ENCODE assay signal across 8 cellular contexts in the genomic region with DNA sequence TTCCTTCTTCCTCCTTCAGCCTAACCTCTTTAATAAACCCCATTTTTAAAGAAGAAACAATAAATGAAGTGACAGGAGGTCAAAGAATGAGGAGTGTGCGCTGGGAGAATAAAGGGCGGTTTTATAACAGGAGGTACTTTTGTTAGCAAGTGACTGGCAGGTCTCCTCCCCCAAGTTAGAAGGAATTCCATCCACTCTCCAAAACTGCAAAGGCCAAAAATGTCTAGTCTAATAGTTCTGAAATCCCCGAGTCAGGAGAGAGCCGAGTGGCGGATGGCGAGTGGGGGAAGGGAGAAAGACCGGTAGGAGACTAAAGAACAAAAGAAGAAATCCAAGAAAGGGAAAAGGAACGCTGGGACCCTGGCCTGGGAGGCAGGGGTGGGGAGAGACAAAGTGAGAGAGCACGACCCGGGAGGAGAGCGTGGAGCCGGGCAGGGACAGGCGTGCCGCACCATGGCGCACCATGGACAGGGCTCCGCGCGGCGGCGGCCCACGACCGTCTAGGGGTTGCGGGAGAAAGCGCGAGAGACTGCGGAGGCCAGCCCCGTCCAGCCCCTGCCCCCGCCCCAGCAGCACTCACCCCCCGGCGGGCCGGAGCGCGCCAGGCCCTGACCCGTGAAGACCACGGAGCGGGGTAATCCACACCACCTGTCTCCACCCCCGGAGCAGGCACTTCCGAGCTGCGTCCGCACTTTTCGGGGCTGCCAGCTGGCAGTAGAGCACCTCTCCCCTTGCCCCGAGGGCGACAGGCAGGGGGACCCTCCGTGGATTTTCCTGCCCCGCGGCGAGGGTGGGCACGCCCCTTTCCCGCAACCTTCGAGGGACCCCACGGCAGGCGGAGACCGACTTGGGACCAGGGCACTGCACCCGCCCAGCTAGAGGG. TPM values are rescaled to one million over a fixed set of nuclear protein-coding genes. Genes with fewer than 3 reads are reported as not detected.
DNase-seq lines count a peak whose midpoint lies in the region; ATAC-seq and TF ChIP-seq lines count a peak whose summit lies in the region.

No MANE protein-coding gene starts in this region.

- intact Hi-C loops in left ventricle myocardium superior (cut with micrococcal nuclease), result no loop called here

- no peaks in the 10 kb centered on the region for H3K9me3 ChIP-seq in WERI-Rb-1 (ENCODE audit: severe bottlenecking)

- no peaks in the 10 kb centered on the region for H3K27me3 ChIP-seq in WERI-Rb-1 (ENCODE audit: insufficient read depth, low read depth, severe bottlenecking)

- no peak for DNase-seq in T-helper 1 cell
- DNase-seq in WERI-Rb-1, result peak; percentile 70
- DNase-seq in left ventricle myocardium superior, result peak; percentile 68
- no peak for DNase-seq in skeletal muscle cell (ENCODE audit: low read depth)
- DNase-seq in germinal center (ENCODE audit: low spot score), result no peak
- no peak for DNase-seq in activated CD4-positive, CD25-positive, alpha-beta regulatory T cell treated with anti-CD3 and anti-CD28 coated beads, Interleukin-2, amount 50 U/mL, for 72 hours

- no peaks in the 10 kb centered on the region for H3K36me3 Mint-ChIP-seq in T-helper 1 cell treated with Interleukin-12 subunit alpha and Interleukin-12 subunit beta and Interleukin-4 antibody, amounts not matched to agents 30 μg/mL and 1 μg/mL, for 36 hours (ENCODE audit: low read depth)

- H3K27ac ChIP-seq in WERI-Rb-1, result peak overlapping the region; percentile 98

- H3K4me1 Mint-ChIP-seq in T-helper 1 cell treated with Interleukin-12 subunit alpha and Interleukin-12 subunit beta and Interleukin-4 antibody, amounts not matched to agents 30 μg/mL and 1 μg/mL, for 36 hours (ENCODE audit: low read depth), result peaks cover 8% of the 10 kb centered on the region

- peaks cover 43% of the 10 kb centered on the region for H3K27me3 Mint-ChIP-seq in T-helper 1 cell treated with Interleukin-12 subunit alpha and Interleukin-12 subunit beta and Interleukin-4 antibody, amounts not matched to agents 30 μg/mL and 1 μg/mL, for 36 hours (ENCODE audit: low read depth)

- no peak overlapping the region for H3K4me3 Mint-ChIP-seq in T-helper 1 cell treated with Interleukin-12 subunit alpha and Interleukin-12 subunit beta and Interleukin-4 antibody, amounts not matched to agents 30 μg/mL and 1 μg/mL, for 36 hours

- peak; percentile 59 for ATAC-seq in left ventricle myocardium superior
- no peak for ATAC-seq in GM21825 (IDR thresholded peaks at IDR 0.05; ENCODE audit: unreplicated experiment)

- peaks cover 9% of the 10 kb centered on the region; the same call in 1 of the 2 replicates for H3K36me3 ChIP-seq in WERI-Rb-1

- peak overlapping the region; percentile 19 for H3K27ac Mint-ChIP-seq in T-helper 1 cell treated with Interleukin-12 subunit alpha and Interleukin-12 subunit beta and Interleukin-4 antibody, amounts not matched to agents 30 μg/mL and 1 μg/mL, for 36 hours

- no peak for TF ChIP-seq CTCF in WERI-Rb-1 (IDR thresholded peaks at IDR 0.05; ENCODE audit: low read depth, low read length)

- peaks cover 3% of the 10 kb centered on the region for H3K9me3 Mint-ChIP-seq in T-helper 1 cell treated with Interleukin-12 subunit alpha and Interleukin-12 subunit beta and Interleukin-4 antibody, amounts not matched to agents 30 μg/mL and 1 μg/mL, for 36 hours

- H3K4me3 ChIP-seq in WERI-Rb-1 (ENCODE audit: low read depth, low read length) (peak overlapping the region; percentile 90), skeletal muscle cell (ENCODE audit: low read depth, low read length) (peak overlapping the region; percentile 86)

RNA-seq across cellular contexts. Expression of gene CDH2, which starts 1.6 kb away (rescaled TPM):
- 321 TPM for total RNA-seq in left ventricle myocardium superior

Comparison
In these comparisons a context has a peak if more than half of its experiments do, and no peak if none do; other contexts are left out.
1. DNase-seq: peak in WERI-Rb-1 (single experiment) and left ventricle myocardium superior (single experiment); none in T-helper 1 cell (0 of 5), skeletal muscle cell (single experiment), germinal center (single experiment) and activated CD4-positive, CD25-positive, alpha-beta regulatory T cell treated with anti-CD3 and anti-CD28 coated beads, Interleukin-2, amount 50 U/mL, for 72 hours (single experiment).